2 cellular contexts compared by ENCODE assay signal in genomic region chr18:55280515-55280914, GRCh38.
TF ChIP-seq lines count a peak whose summit lies in the region.

No MANE protein-coding gene starts in this region.

TF ChIP-seq in IMR-90, 13 proteins besides CTCF, POLR2A, EP300 and RAD21 (continued from another document):
- TF ChIP-seq ELK1 (IDR thresholded peaks at IDR 0.05; ENCODE audit: borderline replicate concordance, low read depth, low read length) (no peak), MAFK (IDR thresholded peaks at IDR 0.05; ENCODE audit: low read depth, low read length) (no peak), BHLHE40 (IDR thresholded peaks at IDR 0.05; ENCODE audit: low read depth, low read length) (no peak), FOS (IDR thresholded peaks at IDR 0.05; ENCODE audit: low read depth, low read length) (no peak), MAZ (IDR thresholded peaks at IDR 0.05; ENCODE audit: borderline replicate concordance, low read depth, low read length) (no peak), RCOR1 (IDR thresholded peaks at IDR 0.05; ENCODE audit: insufficient replicate concordance, low read length) (no peak), MXI1 (IDR thresholded peaks at IDR 0.05; ENCODE audit: borderline replicate concordance, low read depth, low read length) (no peak), CEBPB (IDR thresholded peaks at IDR 0.05; ENCODE audit: low read depth, low read length) (no peak), SMC3 (IDR thresholded peaks at IDR 0.05; ENCODE audit: low read depth, low read length) (no peak), RFX5 (IDR thresholded peaks at IDR 0.05; ENCODE audit: low read depth, low read length) (no peak), CHD1 (IDR thresholded peaks at IDR 0.05; ENCODE audit: low read depth, low read length) (no peak)

TF ChIP-seq in WTC11, 78 proteins besides CTCF, POLR2A, EP300 and RAD21 (continued from another document):
- TF ChIP-seq GTF2I (CRISPR knock-in tag; conservative IDR thresholded peaks at IDR 0.05): no peak
- no peak for TF ChIP-seq AFF4 (CRISPR knock-in tag; IDR thresholded peaks at IDR 0.05; ENCODE audit: borderline replicate concordance)
